10 cellular contexts compared by ENCODE assay signal in the genomic region with DNA sequence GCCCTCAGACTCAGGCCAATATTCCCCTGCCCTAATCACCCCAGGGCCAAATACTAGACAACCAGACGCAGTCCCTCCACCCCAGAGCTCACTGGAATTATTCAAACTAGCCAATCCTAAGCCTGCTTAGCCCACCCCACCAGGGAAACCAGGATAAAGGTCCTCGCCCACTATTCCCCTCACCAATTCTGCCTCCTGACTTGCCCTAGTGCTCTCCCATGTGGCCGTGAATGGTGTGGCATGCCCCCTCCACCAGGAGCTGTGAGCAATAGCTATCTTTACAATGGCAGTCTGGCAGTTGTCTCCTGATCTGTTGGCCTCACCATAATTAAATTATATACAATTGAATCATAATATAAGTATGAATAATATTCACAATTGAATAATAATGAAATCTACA. TPM values are rescaled to one million over a fixed set of nuclear protein-coding genes. Genes with fewer than 3 reads are reported as not detected.
DNase-seq lines count a peak whose midpoint lies in the region; ATAC-seq and TF ChIP-seq lines count a peak whose summit lies in the region.
"Had no signal": no experiment of that assay in that cellular context is flagged by ENCODE, and none has a peak within 500 bp of the region (broad histone marks: within the 10 kb centered on the region; RNA-seq: fewer than 3 reads in every experiment).

No MANE protein-coding gene starts in this region.

- H3K4me1 ChIP-seq in BE2C = no peaks in the 10 kb centered on the region

- peaks cover 5% of the 10 kb centered on the region for H3K27me3 ChIP-seq in BE2C

- H3K36me3 ChIP-seq in BE2C = no peaks in the 10 kb centered on the region

- no peak overlapping the region for H3K4me3 ChIP-seq in BE2C (ENCODE audit: low read depth, low read length)

- DNase-seq in BE2C (peak; percentile 68), RKO (ENCODE audit: low spot score) (peak; percentile 19), iPS DF 4.7 (ENCODE audit: extremely low read depth, low spot score) (peak; percentile 19), COLO829 (ENCODE audit: low spot score) (no peak), activated T-cell treated with anti-CD3 and anti-CD28 coated beads for 4 hours (no peak)
- DNase-seq: NCI-H2029 treated with DMSO at 0.1 percent for 48 hours had no signal

- peak; percentile 68 for TF ChIP-seq CTCF in BE2C (IDR thresholded peaks at IDR 0.05; ENCODE audit: low read depth, low read length)

- peak; percentile 62 for ATAC-seq in GM21526 (IDR thresholded peaks at IDR 0.05; ENCODE audit: low FRiP score, unreplicated experiment)
- no peak for ATAC-seq in HG03139 (IDR thresholded peaks at IDR 0.05; ENCODE audit: unreplicated experiment)
- no peak for ATAC-seq in GM19397 (IDR thresholded peaks at IDR 0.05; ENCODE audit: unreplicated experiment)
- ATAC-seq: activated T-cell treated with anti-CD3 and anti-CD28 coated beads, Interleukin-2, amount 50 U/mL, for 72 hours had no signal

- no peaks in the 10 kb centered on the region for H3K9me3 ChIP-seq in BE2C

RNA-seq across cellular contexts. Expression of gene FAM124B, which starts 42.3 kb away (rescaled TPM):
- polyA plus RNA-seq in BE2C (2012; ENCODE audit: insufficient read depth, insufficient read length, low read depth) = 1.2 TPM

Comparison
In these comparisons a context has a peak if more than half of its experiments do, and no peak if none do; other contexts are left out.
1. DNase-seq: peak in BE2C (single experiment), RKO (single experiment) and iPS DF 4.7 (single experiment); none in COLO829 (single experiment) and activated T-cell treated with anti-CD3 and anti-CD28 coated beads for 4 hours (single experiment).